ENCODE assay signal across 26 cellular contexts in genomic region chr3:128568602-128569490, GRCh38.
DNase-seq lines count a peak whose midpoint lies in the region; ATAC-seq and TF ChIP-seq lines count a peak whose summit lies in the region.
"Had no signal": no experiment of that assay in that cellular context is flagged by ENCODE, and none has a peak within 500 bp of the region (broad histone marks: within the 10 kb centered on the region; RNA-seq: fewer than 3 reads in every experiment).

No MANE protein-coding gene starts in this region.

- no peaks in the 10 kb centered on the region for H3F3A ChIP-seq in GM23248 (ENCODE audit: insufficient read depth)

- H3K4me3 ChIP-seq in HUES64 (ENCODE audit: low read length), result no peak overlapping the region
- no peak overlapping the region for H3K4me3 ChIP-seq in mesodermal cell (ENCODE audit: extremely low read depth, insufficient read depth, low read length, poor library complexity, severe bottlenecking)
- no peak overlapping the region for H3K4me3 ChIP-seq in GM23248
- H3K4me3 ChIP-seq: A549, PC-9, suprapubic skin, vagina had no signal

- H3K27me3 ChIP-seq in HUES64 (ENCODE audit: insufficient read depth, low read length) (no peaks in the 10 kb centered on the region), GM23248 (replicated peaks; ENCODE audit: insufficient read depth) (peaks cover 11% of the 10 kb centered on the region; the same call in 1 of the 2 replicates)
- H3K27me3 ChIP-seq: vagina had no signal

- H3K9ac ChIP-seq in HUES64 (ENCODE audit: low read depth, low read length) (peak overlapping the region; percentile 34), GM23248 (no peak overlapping the region)

- peaks cover 3% of the 10 kb centered on the region for H3K27me3 Mint-ChIP-seq in endothelial cell (ENCODE audit: unreplicated experiment)
- H3K27me3 Mint-ChIP-seq in osteocyte (ENCODE audit: unreplicated experiment), result peaks cover 14% of the 10 kb centered on the region

- ATAC-seq in HG02642 (IDR thresholded peaks at IDR 0.05; ENCODE audit: poor library complexity, unreplicated experiment), result no peak
- ATAC-seq: A549 had no signal

- H3K4me1 ChIP-seq in HUES64 (ENCODE audit: insufficient read depth, low read length) (peaks cover 9% of the 10 kb centered on the region), mesodermal cell (ENCODE audit: control insufficient read depth, insufficient read depth, low read length, poor library complexity, severe bottlenecking) (peaks cover 20% of the 10 kb centered on the region), GM23248 (ENCODE audit: insufficient read depth) (no peaks in the 10 kb centered on the region)
- H3K4me1 ChIP-seq: A549, vagina had no signal

- DNase-seq in ELF-1 (ENCODE audit: low read depth, low spot score) (peak; percentile 54), endothelial cell (ENCODE audit: low spot score) (no peak), NCI-H82 treated with DMSO at 0.1 percent for 48 hours (lab: John Stamatoyannopoulos, UW; ENCODE audit: unreplicated experiment) (no peak), osteocyte (ENCODE audit: extremely low spot score, unreplicated experiment) (no peak), GM23248 (no peak)
- DNase-seq: activated CD4-positive, alpha-beta T cell treated with anti-CD3 and anti-CD28 coated beads for 48 hours; activated T-cell treated with anti-CD3 and anti-CD28 coated beads, Interleukin-2, amount 50 U/mL, for 24 hours; CD8-positive, alpha-beta memory T cell; Karpas-422; kidney glomerular epithelial cell; NCI-H510A; PC-9; Right ventricle myocardium superior; stimulated activated CD4-positive, alpha-beta T cell treated with anti-CD3 and anti-CD28 coated beads, Interleukin-15, amount 100 ng/mL, for 24 hours; stimulated activated naive CD4-positive, alpha-beta T cell; SW 1271; T-helper 9 cell had no signal

- H3K9me2 ChIP-seq in GM23248 (ENCODE audit: insufficient read depth), result no peaks in the 10 kb centered on the region

- in situ Hi-C loops in GM23248 (cut with MboI), result no loop called here

- H3K4me2 ChIP-seq in GM23248 (ENCODE audit: unreplicated experiment), result no peak overlapping the region
- H3K4me2 ChIP-seq: A549, PC-9 had no signal

- H3K9me3 Mint-ChIP-seq in endothelial cell (ENCODE audit: unreplicated experiment) (no peaks in the 10 kb centered on the region), osteocyte (ENCODE audit: unreplicated experiment) (no peaks in the 10 kb centered on the region)
- H3K9me3 Mint-ChIP-seq: activated T-cell treated with anti-CD3 and anti-CD28 coated beads, Interleukin-2, amount 50 U/mL, for 24 hours; CD8-positive, alpha-beta memory T cell; central memory CD8-positive, alpha-beta T cell had no signal

- 46% methylated on average over 15 of the region's 17 CpGs for WGBS in HUES64
- WGBS in mesodermal cell (ENCODE audit: insufficient coverage in 2 of 2), 2 experiments, result 60 to 86% methylated on average over 6 to 9 of the region's 17 CpGs
- 73 to 74% methylated on average over 17 of the region's 17 CpGs for WGBS in GM23248 (ENCODE audit: low coverage in 1 of 2, low lambda C conversion rate in 2 of 2, missing lambda C conversion rate in 2 of 2), 2 experiments

- no peaks in the 10 kb centered on the region for H3K36me3 ChIP-seq in HUES64 (ENCODE audit: insufficient read depth, low read length)
- H3K36me3 ChIP-seq in mesodermal cell (ENCODE audit: control insufficient read depth, insufficient read depth, low read length), result no peaks in the 10 kb centered on the region
- H3K36me3 ChIP-seq in GM23248 (ENCODE audit: low read depth), result no peaks in the 10 kb centered on the region
- H3K36me3 ChIP-seq: suprapubic skin, vagina had no signal

- H3K27ac Mint-ChIP-seq in endothelial cell (ENCODE audit: unreplicated experiment), result peak overlapping the region; percentile 100
- no peak overlapping the region for H3K27ac Mint-ChIP-seq in osteocyte (ENCODE audit: unreplicated experiment)
- H3K27ac Mint-ChIP-seq: activated T-cell treated with anti-CD3 and anti-CD28 coated beads, Interleukin-2, amount 50 U/mL, for 24 hours; B cell; CD8-positive, alpha-beta memory T cell had no signal

- H3K36me3 Mint-ChIP-seq in endothelial cell (ENCODE audit: low read depth, unreplicated experiment) (no peaks in the 10 kb centered on the region), osteocyte (ENCODE audit: unreplicated experiment) (no peaks in the 10 kb centered on the region)
- H3K36me3 Mint-ChIP-seq: CD8-positive, alpha-beta memory T cell had no signal

- TF ChIP-seq CTCF in endothelial cell (IDR thresholded peaks at IDR 0.05; ENCODE audit: unreplicated experiment), result no peak
- TF ChIP-seq CTCF in osteocyte (IDR thresholded peaks at IDR 0.05), result no peak

- H3K27ac ChIP-seq in HUES64 (ENCODE audit: low read depth, low read length) (peak overlapping the region; percentile 91), mesodermal cell (ENCODE audit: low read depth, low read length, severe bottlenecking) (peak overlapping the region; percentile 80), GM23248 (no peak overlapping the region)
- H3K27ac ChIP-seq: A549, PC-9, suprapubic skin, vagina, VCaP had no signal

- H3K4me3 Mint-ChIP-seq in endothelial cell (ENCODE audit: unreplicated experiment), result peak overlapping the region; percentile 43
- no peak overlapping the region for H3K4me3 Mint-ChIP-seq in osteocyte (ENCODE audit: unreplicated experiment)
- H3K4me3 Mint-ChIP-seq: activated T-cell treated with anti-CD3 and anti-CD28 coated beads, Interleukin-2, amount 50 U/mL, for 24 hours; B cell; CD8-positive, alpha-beta memory T cell; central memory CD8-positive, alpha-beta T cell had no signal

- H3K9me3 ChIP-seq in HUES64 (ENCODE audit: insufficient read depth, low read depth, low read length) (no peaks in the 10 kb centered on the region), mesodermal cell (ENCODE audit: control insufficient read depth, low read length) (no peaks in the 10 kb centered on the region), GM23248 (ENCODE audit: low read depth) (no peaks in the 10 kb centered on the region)
- H3K9me3 ChIP-seq: A549, suprapubic skin, vagina had no signal

- no peak overlapping the region for H2AFZ ChIP-seq in GM23248
- H2AFZ ChIP-seq: PC-9 had no signal

- H4K20me1 ChIP-seq in GM23248 (ENCODE audit: insufficient read depth), result no peaks in the 10 kb centered on the region

- H3K79me2 ChIP-seq in GM23248 (ENCODE audit: insufficient read depth), result no peaks in the 10 kb centered on the region

- peaks cover 34% of the 10 kb centered on the region for H3K4me1 Mint-ChIP-seq in endothelial cell (ENCODE audit: unreplicated experiment)
- peaks cover 8% of the 10 kb centered on the region for H3K4me1 Mint-ChIP-seq in osteocyte (ENCODE audit: unreplicated experiment)
- H3K4me1 Mint-ChIP-seq: B cell had no signal
